Comparison of ENCODE assay signal across 9 cellular contexts in genomic region chr3:190323241-190323617, GRCh38. TPM values are rescaled to one million over a fixed set of nuclear protein-coding genes. Genes with fewer than 3 reads are reported as not detected.
DNase-seq lines count a peak whose midpoint lies in the region; ATAC-seq, FAIRE-seq and TF ChIP-seq lines count a peak whose summit lies in the region.
"Had no signal": no experiment of that assay in that cellular context is flagged by ENCODE, and none has a peak within 500 bp of the region (broad histone marks: within the 10 kb centered on the region; RNA-seq: fewer than 3 reads in every experiment).

No MANE protein-coding gene starts in this region.

- no peak for ATAC-seq in HG02571 (IDR thresholded peaks at IDR 0.05; ENCODE audit: unreplicated experiment)

- H3K9me3 Mint-ChIP-seq in osteocyte (ENCODE audit: unreplicated experiment): no peaks in the 10 kb centered on the region

- no peaks in the 10 kb centered on the region for H3K9me3 ChIP-seq in SK-N-MC (ENCODE audit: low read depth, low read length)

- peaks cover 20% of the 10 kb centered on the region for H3K36me3 ChIP-seq in SK-N-MC (ENCODE audit: insufficient read depth, low read length)

- H3K4me3 ChIP-seq in SK-N-MC (peak overlapping the region; percentile 97), fibroblast of villous mesenchyme (ENCODE audit: low read depth, low read length) (peak overlapping the region; percentile 69)

- peak overlapping the region; percentile 64 for H3K9ac ChIP-seq in SK-N-MC (ENCODE audit: insufficient read length)

- TF ChIP-seq CTCF in fibroblast of villous mesenchyme (IDR thresholded peaks at IDR 0.05; ENCODE audit: insufficient read depth, low read depth, low read length) (no peak), osteocyte (IDR thresholded peaks at IDR 0.05) (no peak), GM13977 (IDR thresholded peaks at IDR 0.05; ENCODE audit: extremely low read depth, insufficient read depth, missing control alignments) (no peak)

- DNase-seq in GM12891 (ENCODE audit: insufficient read length, low spot score): no peak
- DNase-seq in SK-N-MC (ENCODE audit: low read depth, low spot score): no peak
- peak; percentile 24 for DNase-seq in fibroblast of villous mesenchyme (ENCODE audit: low read depth)
- no peak for DNase-seq in osteocyte (ENCODE audit: extremely low spot score, unreplicated experiment)
- DNase-seq in NCI-H1417 (lab: John Stamatoyannopoulos, UW): no peak
- no peak for DNase-seq in GOT3 (lab: John Stamatoyannopoulos, UW)
- DNase-seq in GM13977 (ENCODE audit: low spot score): no peak
- DNase-seq: activated gamma-delta T cell treated with Interleukin-2 at 50 U/mL for 16 hours had no signal

- no peak overlapping the region for H3K27ac ChIP-seq in SK-N-MC

- no peak for FAIRE-seq in GM12891 (lab: Jason Lieb, UNC)

- peaks cover 60% of the 10 kb centered on the region for H3K4me1 Mint-ChIP-seq in osteocyte (ENCODE audit: unreplicated experiment)

- H3K36me3 Mint-ChIP-seq in osteocyte (ENCODE audit: unreplicated experiment): no peaks in the 10 kb centered on the region

- in situ Hi-C loops in GM13977 (cut with MboI; ENCODE audit: low pct_unique_long_range_greater_than_20kb, low sequenced_read_pairs, unreplicated experiment): no loop called here

- H3K4me3 Mint-ChIP-seq in osteocyte (ENCODE audit: unreplicated experiment): peak overlapping the region; percentile 88

- no peak for TF ChIP-seq POLR2A in GM12891 (IDR thresholded peaks at IDR 0.05; ENCODE audit: low read depth, low read length)

- no peaks in the 10 kb centered on the region for H3K27me3 Mint-ChIP-seq in osteocyte (ENCODE audit: unreplicated experiment)

- H3K27ac Mint-ChIP-seq in osteocyte (ENCODE audit: unreplicated experiment): no peak overlapping the region

TF ChIP-seq in GM12891, 5 proteins besides CTCF, POLR2A, EP300 and RAD21:
- 0 out of 2 replicates have a peak, but pooled peaks have one; percentile 7 for TF ChIP-seq SPI1 (IDR thresholded peaks at IDR 0.05; ENCODE audit: low read depth, low read length)
- TF ChIP-seq POU2F2 (IDR thresholded peaks at IDR 0.05; ENCODE audit: low read depth, low read length): no peak

RNA-seq across cellular contexts. Expression of gene CLDN1, which starts 1.0 kb away (rescaled TPM):
- polyA plus RNA-seq in GM12891 (2012; ENCODE audit: low read depth, missing spikeins): 0.47 TPM
- total RNA-seq in fibroblast of villous mesenchyme (3.5 and 14.2 TPM in 2 replicates), osteocyte (41.4 and 43.8 TPM in 2 replicates)
